In the genomic region with DNA sequence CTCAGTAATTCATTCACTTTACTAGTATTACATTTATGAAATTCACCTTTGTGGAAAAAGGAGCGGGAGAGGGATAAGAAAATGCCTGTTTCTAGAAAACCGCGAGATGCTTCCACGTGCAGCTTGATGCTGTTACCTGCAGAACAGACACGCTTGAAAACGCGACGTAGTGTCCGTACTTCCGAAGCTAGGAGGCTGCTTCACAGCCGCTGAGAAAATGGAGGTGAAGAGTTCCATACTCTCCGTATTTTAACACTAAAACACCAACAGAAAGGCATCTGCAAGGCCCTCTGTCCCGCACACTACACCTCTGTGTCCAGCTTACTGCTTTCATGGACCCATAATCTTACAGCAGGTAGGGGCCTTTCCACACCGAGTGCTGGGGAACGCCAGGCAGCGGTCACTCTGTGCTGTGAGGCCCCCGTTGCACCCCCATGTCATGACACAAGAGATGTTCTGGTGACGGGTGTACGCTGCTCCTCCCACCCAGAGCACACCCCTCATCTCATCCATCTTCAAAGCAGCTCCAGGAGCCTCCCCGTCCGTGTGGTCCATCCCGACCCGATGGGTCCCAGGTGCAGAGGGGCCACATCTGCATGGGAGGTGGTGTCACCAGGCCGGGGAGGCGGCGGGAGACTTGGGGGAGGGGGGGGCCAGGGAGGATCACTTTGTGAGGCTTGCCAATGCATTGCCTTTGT, we compare ENCODE assay signal across 1 cellular context.
TF ChIP-seq lines count a peak whose summit lies in the region.

No MANE protein-coding gene starts in this region.

TF ChIP-seq in GM12878, 131 proteins besides CTCF, POLR2A, EP300 and RAD21:
- no peak for TF ChIP-seq SKIL (IDR thresholded peaks at IDR 0.05; ENCODE audit: low read depth, poor library complexity, severe bottlenecking)
- TF ChIP-seq MAX (IDR thresholded peaks at IDR 0.05; ENCODE audit: low read depth, low read length), result no peak
- no peak for TF ChIP-seq CBX5 (IDR thresholded peaks at IDR 0.05; ENCODE audit: low read depth)
- TF ChIP-seq, protein P1, sequence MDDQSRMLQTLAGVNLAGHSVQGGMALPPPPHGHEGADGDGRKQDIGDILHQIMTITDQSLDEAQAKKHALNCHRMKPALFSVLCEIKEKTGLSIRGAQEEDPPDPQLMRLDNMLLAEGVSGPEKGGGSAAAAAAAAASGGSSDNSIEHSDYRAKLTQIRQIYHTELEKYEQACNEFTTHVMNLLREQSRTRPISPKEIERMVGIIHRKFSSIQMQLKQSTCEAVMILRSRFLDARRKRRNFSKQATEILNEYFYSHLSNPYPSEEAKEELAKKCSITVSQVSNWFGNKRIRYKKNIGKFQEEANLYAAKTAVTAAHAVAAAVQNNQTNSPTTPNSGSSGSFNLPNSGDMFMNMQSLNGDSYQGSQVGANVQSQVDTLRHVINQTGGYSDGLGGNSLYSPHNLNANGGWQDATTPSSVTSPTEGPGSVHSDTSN (IDR thresholded peaks at IDR 0.05; ENCODE audit: insufficient replicate concordance, low read depth, low read length), result no peak
